In the genomic region with DNA sequence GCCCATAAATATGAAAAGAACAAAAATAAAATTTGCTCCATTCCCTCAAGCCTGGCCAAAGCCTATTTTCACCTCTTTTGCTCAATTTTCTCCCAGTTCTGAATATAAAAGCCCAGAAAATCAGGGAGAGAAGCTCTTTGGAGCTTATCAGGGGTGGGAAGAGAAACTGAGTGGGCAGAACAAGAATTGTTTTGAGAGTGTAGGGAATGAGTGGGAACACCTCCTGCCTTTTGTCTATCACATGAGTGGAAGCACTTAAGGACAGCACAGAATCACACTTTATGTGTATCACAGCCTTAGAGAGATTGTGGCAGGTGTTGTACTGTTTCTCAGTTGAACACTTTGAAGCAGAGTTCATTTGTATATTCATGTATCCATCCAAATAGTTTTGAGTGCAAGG, we compare ENCODE assay signal across 24 cellular contexts.
"Had no signal": no experiment of that assay in that cellular context is flagged by ENCODE, and none has a peak within 500 bp of the region (broad histone marks: within the 10 kb centered on the region; RNA-seq: fewer than 3 reads in every experiment).

No MANE protein-coding gene starts in this region.

- H3K36me3 ChIP-seq: neutrophil, pancreas, prostate gland, right lobe of liver, sigmoid colon, stomach, thoracic aorta, thyroid gland, tibial nerve, upper lobe of left lung, vagina had no signal

- H3K4me1 ChIP-seq: prostate gland, sigmoid colon, tibial nerve, vagina had no signal

- H3K27ac ChIP-seq: neutrophil, pancreas, prostate gland, right lobe of liver, sigmoid colon, stomach, thoracic aorta, thyroid gland, tibial nerve, vagina had no signal

- ATAC-seq: natural killer cell treated with Interleukin-12 subunit alpha and Interleukin-12 subunit beta and Interleukin-15 and Interleukin-18, amount 100 ng/mL, for 72 hours; pancreas; stimulated activated effector memory CD8-positive, alpha-beta T cell treated with anti-CD3 and anti-CD28 coated beads, Interleukin-12 subunit alpha, Interleukin-12 subunit beta, amount 100 ng/mL, for 72 hours; stimulated activated naive B cell treated with anti-CD40 and anti-IgM and Interleukin-4, amounts not matched to agents 10 μg/mL and 1 μg/mL and 100 μg/mL, for 72 hours had no signal

- DNase-seq: nephron progenitor cell; pancreas; right cardiac atrium; right lobe of liver; sigmoid colon; small intestine; stimulated activated CD4-positive, alpha-beta T cell treated with anti-CD3 and anti-CD28 coated beads, Interleukin-15, amount 100 ng/mL, for 24 hours; stimulated activated CD4-positive, alpha-beta T cell treated with anti-CD3 and anti-CD28 coated beads, Interleukin-2, amount 100 ng/mL, for 24 hours; stimulated activated CD4-positive, alpha-beta T cell treated with anti-CD3 and anti-CD28 coated beads, Interleukin-2, amount 100 ng/mL, for 48 hours; stimulated activated CD4-positive, alpha-beta T cell treated with anti-CD3 and anti-CD28 coated beads, Interleukin-4, amount 100 ng/mL, for 24 hours; stimulated activated naive B cell treated with anti-CD40 and anti-IgM and Interleukin-4, amounts not matched to agents 10 μg/mL and 1 μg/mL and 100 μg/mL, for 72 hours; stimulated activated naive CD4-positive, alpha-beta T cell treated with Interleukin-2 at 50 U/mL for 16 hours; stomach; thyroid gland; trophoblast cell; upper lobe of left lung had no signal

- H3K4me3 ChIP-seq: pancreas, prostate gland, right lobe of liver, sigmoid colon, stomach, thoracic aorta, thyroid gland, tibial nerve, upper lobe of left lung, vagina had no signal

- FAIRE-seq: pancreas, small intestine, urothelium cell line had no signal

- H3K9me3 ChIP-seq: neutrophil, pancreas, prostate gland, right lobe of liver, sigmoid colon, stomach, thoracic aorta, thyroid gland, tibial nerve, upper lobe of left lung, vagina had no signal

- H3K27me3 ChIP-seq: neutrophil, right lobe of liver, sigmoid colon, stomach, thyroid gland, tibial nerve, upper lobe of left lung, vagina had no signal
